In the genomic region with DNA sequence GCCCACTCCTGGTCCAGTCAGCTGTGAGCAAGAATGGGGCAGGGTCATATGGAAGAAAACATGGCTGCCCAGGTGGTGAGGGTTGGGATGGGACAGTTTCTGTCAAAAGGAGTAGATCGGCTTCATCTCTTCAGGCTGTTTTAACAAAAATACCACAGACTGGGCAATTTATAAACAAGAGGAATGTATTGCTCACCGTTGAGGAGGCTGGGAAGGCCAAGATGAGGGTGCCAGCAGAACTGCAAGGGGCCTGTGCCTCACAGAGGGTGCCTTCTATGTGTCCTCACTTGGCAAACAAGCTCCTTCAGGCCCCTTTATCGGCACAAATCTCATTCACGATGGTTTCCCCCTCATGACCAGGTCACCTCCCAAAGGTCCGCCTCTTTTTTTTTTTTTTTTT, we compare ENCODE assay signal across 23 cellular contexts. TPM values are rescaled to one million over a fixed set of nuclear protein-coding genes. Genes with fewer than 3 reads are reported as not detected.
A peak's percentile ranks its signal among the peaks of the same experiment; 100 is the strongest.
DNase-seq lines count a peak whose midpoint lies in the region; ATAC-seq and TF ChIP-seq lines count a peak whose summit lies in the region.
"Had no signal": no experiment of that assay in that cellular context is flagged by ENCODE, and none has a peak within 500 bp of the region (broad histone marks: within the 10 kb centered on the region; RNA-seq: fewer than 3 reads in every experiment).

No MANE protein-coding gene starts in this region.

- H3K27ac Mint-ChIP-seq in activated CD4-positive, alpha-beta T cell treated with anti-CD3 and anti-CD28 coated beads, Interleukin-2, amount 10 ng/mL, durations not matched to agents 24 days and 14 days: no peak overlapping the region
- H3K27ac Mint-ChIP-seq: H9 had no signal

- DNase-seq in AG08396 (ENCODE audit: low spot score): peak; percentile 58
- peak; percentile 56 for DNase-seq in IMR-90
- peak in 1 of 2 donors; percentile 42 for DNase-seq in fibroblast of lung (ENCODE audit: low read depth in 2 of 2)
- DNase-seq in NCI-H524 (lab: John Stamatoyannopoulos, UW): no peak
- no peak for DNase-seq in Kasumi-1 (lab: John Stamatoyannopoulos, UW)
- no peak for DNase-seq in activated CD4-positive, alpha-beta T cell treated with anti-CD3 and anti-CD28 coated beads, Interleukin-2, amount 10 ng/mL, durations not matched to agents 24 days and 14 days
- DNase-seq in NCI-H1417 treated with DMSO at 0.1 percent for 48 hours (lab: John Stamatoyannopoulos, UW): no peak
- DNase-seq: Caco-2; CD4-positive, CD25-positive, alpha-beta regulatory T cell; H9; MG63; NCI-H1048; NCI-H146; NCI-H2081; NCI-H2171 treated with DMSO at 0.1 percent for 48 hours; NCI-H774; SW 1271 had no signal

- H3K4me2 ChIP-seq in IMR-90 (ENCODE audit: low read depth, low read length) (no peak overlapping the region), fibroblast of lung (ENCODE audit: extremely low read depth, insufficient read depth, low read length) (no peak overlapping the region), parathyroid adenoma (ENCODE audit: low read length) (no peak overlapping the region)
- H3K4me2 ChIP-seq: KMS-11 had no signal

- H3K36me3 Mint-ChIP-seq in activated CD4-positive, alpha-beta T cell treated with anti-CD3 and anti-CD28 coated beads, Interleukin-2, amount 10 ng/mL, durations not matched to agents 24 days and 14 days (ENCODE audit: low read depth): no peaks in the 10 kb centered on the region
- H3K36me3 Mint-ChIP-seq: CD4-positive, CD25-positive, alpha-beta regulatory T cell had no signal

- POLR2A ChIA-PET in IMR-90 (lab: Charles Lee; ENCODE audit: unreplicated experiment): no interaction called here

- intact Hi-C loops in IMR-90 (cut with micrococcal nuclease): no loop called here
- intact Hi-C loops in activated CD4-positive, alpha-beta T cell treated with anti-CD3 and anti-CD28 coated beads, Interleukin-2, amount 10 ng/mL, durations not matched to agents 24 days and 14 days (cut with micrococcal nuclease): no loop called here

- no peaks in the 10 kb centered on the region for H3K27me3 Mint-ChIP-seq in activated CD4-positive, alpha-beta T cell treated with anti-CD3 and anti-CD28 coated beads, Interleukin-2, amount 10 ng/mL, durations not matched to agents 24 days and 14 days
- H3K27me3 Mint-ChIP-seq: CD4-positive, CD25-positive, alpha-beta regulatory T cell had no signal

- H3K9me1 ChIP-seq in IMR-90 (ENCODE audit: insufficient read depth, low read length): peaks cover 10% of the 10 kb centered on the region

- no peak for TF ChIP-seq RAD21 in IMR-90 (IDR thresholded peaks at IDR 0.05; ENCODE audit: low read length)

- peak overlapping the region; percentile 48; the same call in 1 of the 2 replicates for H3K14ac ChIP-seq in IMR-90 (replicated peaks; ENCODE audit: low read depth, low read length)

- TF ChIP-seq CTCF in IMR-90 (conservative IDR thresholded peaks at IDR 0.05; ENCODE audit: low read depth, low read length) (no peak), fibroblast of lung (conservative IDR thresholded peaks at IDR 0.05 in 1 of 2, IDR thresholded peaks at IDR 0.05 in 1 of 2; ENCODE audit: low read depth in 1 of 2, low read length in 2 of 2) (no peak), parathyroid adenoma (IDR thresholded peaks at IDR 0.05) (no peak)

- H3K27me3 ChIP-seq in IMR-90 (ENCODE audit: control insufficient read depth, insufficient read depth, low read length) (no peaks in the 10 kb centered on the region), fibroblast of lung (ENCODE audit: control insufficient read depth, insufficient read depth, low read length) (no peaks in the 10 kb centered on the region), parathyroid adenoma (ENCODE audit: control insufficient read depth, insufficient read depth, low read length) (no peaks in the 10 kb centered on the region)
- H3K27me3 ChIP-seq: MG63 had no signal

- no peak overlapping the region for H3K23ac ChIP-seq in IMR-90 (ENCODE audit: low read depth, low read length)

- H2AK9ac ChIP-seq in IMR-90 (replicated peaks; ENCODE audit: low read depth, low read length, poor library complexity): peak overlapping the region; percentile 74

- no peak overlapping the region for H3K56ac ChIP-seq in IMR-90 (ENCODE audit: extremely low read depth, insufficient read depth, low read length)

- dilution Hi-C loops in IMR-90 (cut with HindIII; ENCODE audit: low sequenced_read_pairs, unreplicated experiment): no loop called here

- H3K9me3 ChIP-seq in IMR-90 (ENCODE audit: control insufficient read depth, insufficient read depth, low read length) (no peaks in the 10 kb centered on the region), fibroblast of lung (ENCODE audit: control insufficient read depth, insufficient read depth, low read depth, low read length) (no peaks in the 10 kb centered on the region), parathyroid adenoma (ENCODE audit: control insufficient read depth, low read length) (no peaks in the 10 kb centered on the region)
- H3K9me3 ChIP-seq: Caco-2, MG63 had no signal

- 80% methylated on average over 2 of the region's 5 CpGs; no CpG with 5 or more reads in 1 of the 2 experiments for whole genome bisulfite sequencing in IMR-90 (ENCODE audit: extremely low coverage in 2 of 2, insufficient read length in 1 of 2), 2 experiments

- H2BK5ac ChIP-seq in IMR-90 (ENCODE audit: low read depth, low read length, poor library complexity, severe bottlenecking): no peak overlapping the region

- no peak overlapping the region for H2BK20ac ChIP-seq in IMR-90 (ENCODE audit: low read depth, low read length)

- no peak overlapping the region for H2BK15ac ChIP-seq in IMR-90 (ENCODE audit: low read depth, low read length)

- no peak overlapping the region for H2BK120ac ChIP-seq in IMR-90 (ENCODE audit: low read depth, low read length)

- TF ChIP-seq POLR2A in IMR-90 (IDR thresholded peaks at IDR 0.05; ENCODE audit: low read depth, low read length): no peak

- peaks cover 5% of the 10 kb centered on the region for H3K4me1 Mint-ChIP-seq in activated CD4-positive, alpha-beta T cell treated with anti-CD3 and anti-CD28 coated beads, Interleukin-2, amount 10 ng/mL, durations not matched to agents 24 days and 14 days

- in situ Hi-C loops in IMR-90 (cut with MboI; ENCODE audit: low sequenced_read_pairs): no loop called here

- H4K91ac ChIP-seq in IMR-90 (ENCODE audit: insufficient read depth, low read depth, low read length): no peak overlapping the region

- H3K36me3 ChIP-seq in IMR-90 (ENCODE audit: control insufficient read depth, insufficient read depth, low read length) (peaks cover 81% of the 10 kb centered on the region), fibroblast of lung (ENCODE audit: control insufficient read depth, insufficient read depth, low read length) (peaks cover 64% of the 10 kb centered on the region), parathyroid adenoma (ENCODE audit: control insufficient read depth, insufficient read depth, low read length) (no peaks in the 10 kb centered on the region)

- H3K4me1 ChIP-seq in IMR-90 (ENCODE audit: control insufficient read depth, insufficient read depth, low read length) (peaks cover 9% of the 10 kb centered on the region; the same call in 1 of the 2 replicates), fibroblast of lung (ENCODE audit: control insufficient read depth, extremely low read depth, insufficient read depth, low read length) (peaks cover 25% of the 10 kb centered on the region), parathyroid adenoma (peaks cover 18% of the 10 kb centered on the region)
- H3K4me1 ChIP-seq: Caco-2 had no signal

- H3K9me3 Mint-ChIP-seq in activated CD4-positive, alpha-beta T cell treated with anti-CD3 and anti-CD28 coated beads, Interleukin-2, amount 10 ng/mL, durations not matched to agents 24 days and 14 days: no peaks in the 10 kb centered on the region
- H3K9me3 Mint-ChIP-seq: H9 had no signal

- H3K27ac ChIP-seq in IMR-90 (ENCODE audit: insufficient read depth, low read length): no peak overlapping the region
- H3K27ac ChIP-seq in fibroblast of lung (ENCODE audit: insufficient read depth, low read length): peak overlapping the region; percentile 28
- peak overlapping the region; percentile 83 for H3K27ac ChIP-seq in parathyroid adenoma
- H3K27ac ChIP-seq: 22Rv1, KMS-11 had no signal

- H3K9ac ChIP-seq in IMR-90 (ENCODE audit: low read depth, low read length): no peak overlapping the region
- H3K9ac ChIP-seq in fibroblast of lung (ENCODE audit: insufficient read depth, low read length): no peak overlapping the region
- no peak overlapping the region for H3K9ac ChIP-seq in parathyroid adenoma
- H3K9ac ChIP-seq: KMS-11 had no signal

- H3K79me2 ChIP-seq in fibroblast of lung (ENCODE audit: control insufficient read depth, insufficient read depth, low read length) (peaks cover 4% of the 10 kb centered on the region), parathyroid adenoma (no peaks in the 10 kb centered on the region)

- H3K79me1 ChIP-seq in IMR-90 (ENCODE audit: low read depth in 1 of 2, low read length in 2 of 2): peaks cover 15 to 70% of the 10 kb centered on the region in 2 experiments

- peak; percentile 76 for ATAC-seq in IMR-90 (ENCODE audit: low read depth)
- ATAC-seq: GM12878, HepG2, Right ventricle myocardium inferior had no signal

- no peak overlapping the region for H4K5ac ChIP-seq in IMR-90 (ENCODE audit: low read depth, low read length)

- no peak overlapping the region for H3K4me3 Mint-ChIP-seq in activated CD4-positive, alpha-beta T cell treated with anti-CD3 and anti-CD28 coated beads, Interleukin-2, amount 10 ng/mL, durations not matched to agents 24 days and 14 days
- H3K4me3 Mint-ChIP-seq: CD4-positive, CD25-positive, alpha-beta regulatory T cell; H9 had no signal

- CTCF ChIA-PET in IMR-90 (lab: Yijun Ruan, JAX): interaction anchor here (0.5 kb wide), 1 partner anchor 237 kb away, joined by 3 read pairs; no protein-coding TSS in a partner anchor

- no peak overlapping the region; the same call in 1 of the 2 replicates for H2AK5ac ChIP-seq in IMR-90 (ENCODE audit: low read depth, low read length)

- H3K4me3 ChIP-seq in IMR-90 (ENCODE audit: insufficient read depth, low read depth, low read length) (no peak overlapping the region), fibroblast of lung (replicated peaks in 1 of 4; ENCODE audit: control extremely low read depth in 1 of 4, insufficient read depth in 1 of 4, low read depth in 3 of 4, low read length in 4 of 4) (no peak overlapping the region), parathyroid adenoma (ENCODE audit: low read depth, low read length) (no peak overlapping the region)
- H3K4me3 ChIP-seq: GM12878, MG63 had no signal

- BruUV-seq in IMR-90 (replicated peaks; lab: Mats Ljungman, UMichigan): no TSS peak

- H4K8ac ChIP-seq in IMR-90 (ENCODE audit: low read depth in 2 of 2, low read length in 2 of 2): no peak overlapping the region

- H4K20me1 ChIP-seq in IMR-90 (ENCODE audit: insufficient read depth, low read length) (peaks cover 47% of the 10 kb centered on the region), fibroblast of lung (ENCODE audit: control insufficient read depth, extremely low read depth, insufficient read depth, low read length) (no peaks in the 10 kb centered on the region)

- H3K4ac ChIP-seq in IMR-90 (ENCODE audit: low read depth, low read length): peak overlapping the region; percentile 29; the same call in 1 of the 2 replicates

- H3K18ac ChIP-seq in IMR-90 (ENCODE audit: low read depth, low read length): no peak overlapping the region

- H2AFZ ChIP-seq in IMR-90 (replicated peaks; ENCODE audit: low read length, poor library complexity) (peak overlapping the region; percentile 14), fibroblast of lung (ENCODE audit: low read length) (no peak overlapping the region), parathyroid adenoma (no peak overlapping the region)

RNA-seq across cellular contexts. Expression of a gene that starts 18.1 kb away (rescaled TPM):
- total RNA-seq in IMR-90 (2012; rRNA removed): 2.3 and 3.1 TPM in 2 replicates
- 5.3 and 6.5 TPM in 2 replicates for polyA plus RNA-seq in IMR-90 (2012; rRNA removed)
- polyA plus RNA-seq in IMR-90 (2012; cell fraction: cytosol; rRNA removed): 4.3 and 5.3 TPM in 2 replicates
- 17.5 and 30.8 TPM in 2 replicates for polyA plus RNA-seq in IMR-90 (2012; cell fraction: nucleus; rRNA removed; ENCODE audit: low replicate concordance)
- 0.33 and 0.77 TPM in 2 replicates for total RNA-seq in fibroblast of lung
- 0.70 and 1.0 TPM in 2 replicates for polyA plus RNA-seq in fibroblast of lung
- 0.96 and 1.8 TPM in 2 replicates for polyA plus RNA-seq in fibroblast of lung (2012)
- polyA minus RNA-seq in fibroblast of lung (ENCODE audit: low replicate concordance): 0.85 and 0.90 TPM in 2 replicates
- 35.0 and 38.5 TPM in 2 replicates for total RNA-seq in activated CD4-positive, alpha-beta T cell treated with anti-CD3 and anti-CD28 coated beads, Interleukin-2, amount 10 ng/mL, durations not matched to agents 24 days and 14 days

RNA-seq across cellular contexts. Expression of a gene that starts 50.0 kb away (rescaled TPM):
- total RNA-seq in IMR-90 (2012; rRNA removed): 19.4 and 21.7 TPM in 2 replicates
- polyA plus RNA-seq in IMR-90 (2012; rRNA removed): 97.7 and 128 TPM in 2 replicates
- 30.1 and 51.0 TPM in 2 replicates for polyA plus RNA-seq in IMR-90 (2012; cell fraction: cytosol; rRNA removed)
- 388 and 880 TPM in 2 replicates for polyA plus RNA-seq in IMR-90 (2012; cell fraction: nucleus; rRNA removed; ENCODE audit: low replicate concordance)
- 28.2 and 42.8 TPM in 2 replicates for total RNA-seq in fibroblast of lung
- 26.5 and 43.1 TPM in 2 replicates for polyA plus RNA-seq in fibroblast of lung
- 41.8 and 65.2 TPM in 2 replicates for polyA plus RNA-seq in fibroblast of lung (2012)
- polyA minus RNA-seq in fibroblast of lung (ENCODE audit: low replicate concordance): 98.5 and 157 TPM in 2 replicates
- 0.05 TPM in 1 of 2 replicates, not detected in the other for total RNA-seq in activated CD4-positive, alpha-beta T cell treated with anti-CD3 and anti-CD28 coated beads, Interleukin-2, amount 10 ng/mL, durations not matched to agents 24 days and 14 days
- polyA plus RNA-seq: CD4-positive, CD25-positive, alpha-beta regulatory T cell had no signal

Comparison
In these comparisons a context has a peak if more than half of its experiments do, and no peak if none do; other contexts are left out.
1. DNase-seq: peak in AG08396 (single experiment) and IMR-90 (single experiment); none in NCI-H524 (0 of 2), Kasumi-1 (0 of 2), activated CD4-positive, alpha-beta T cell treated with anti-CD3 and anti-CD28 coated beads, Interleukin-2, amount 10 ng/mL, durations not matched to agents 24 days and 14 days (single experiment) and NCI-H1417 treated with DMSO at 0.1 percent for 48 hours (single experiment).
2. RNA of a gene that starts 50.0 kb away (total RNA-seq): 28.2 to 42.8 TPM in fibroblast of lung and 19.4 to 21.7 TPM in IMR-90; 0.05 TPM in activated CD4-positive, alpha-beta T cell treated with anti-CD3 and anti-CD28 coated beads, Interleukin-2, amount 10 ng/mL, durations not matched to agents 24 days and 14 days; every median in the first group is over 10 times any median in the second.